In the genomic region with DNA sequence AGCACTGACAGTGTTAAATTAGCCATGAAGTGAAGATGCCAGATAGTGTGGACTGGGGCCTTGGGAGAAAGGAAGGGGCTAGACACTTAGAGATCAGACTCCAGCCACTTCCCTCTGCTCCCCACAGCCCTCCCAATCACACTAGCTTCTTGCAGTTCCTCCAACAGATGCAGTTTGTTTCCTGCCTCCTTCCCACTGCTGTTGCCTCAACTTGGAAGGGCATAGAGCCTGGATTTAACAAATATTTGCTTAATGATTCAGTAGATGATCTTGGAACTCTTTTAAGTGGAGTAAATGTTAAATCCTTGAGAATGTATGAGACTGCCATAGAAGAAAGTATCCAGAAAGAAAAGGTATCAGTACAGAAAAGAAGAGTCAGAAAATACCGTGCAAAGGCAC, we compare ENCODE assay signal across 8 cellular contexts. TPM values are rescaled to one million over a fixed set of nuclear protein-coding genes. Genes with fewer than 3 reads are reported as not detected.
A peak's percentile ranks its signal among the peaks of the same experiment; 100 is the strongest.
DNase-seq lines count a peak whose midpoint lies in the region; ATAC-seq and TF ChIP-seq lines count a peak whose summit lies in the region.

No MANE protein-coding gene starts in this region.

- H3K4me1 ChIP-seq in ACC112 (ENCODE audit: control insufficient read depth, insufficient read depth, low read length, unreplicated experiment) (peaks cover 37% of the 10 kb centered on the region), body of pancreas (peaks cover 36% of the 10 kb centered on the region), aorta (ENCODE audit: control insufficient read depth in 1 of 2, insufficient read depth in 2 of 2, low read length in 2 of 2) (no peaks in the 10 kb centered on the region)

- ATAC-seq in body of pancreas (no peak), aorta (ENCODE audit: low FRiP score) (peak; percentile 15)

- no peak for TF ChIP-seq POLR2A in body of pancreas (IDR thresholded peaks at IDR 0.05)

- H3K9me3 ChIP-seq in body of pancreas, result no peaks in the 10 kb centered on the region
- H3K9me3 ChIP-seq in aorta (ENCODE audit: control insufficient read depth, low read length), result no peaks in the 10 kb centered on the region

- H3K79me2 ChIP-seq in ACC112 (ENCODE audit: control insufficient read depth, insufficient read depth, low read length, unreplicated experiment), result peaks cover 36% of the 10 kb centered on the region

- H3K27me3 ChIP-seq in ACC112 (ENCODE audit: insufficient read depth, low read length) (no peaks in the 10 kb centered on the region), body of pancreas (no peaks in the 10 kb centered on the region), aorta (ENCODE audit: control insufficient read depth in 1 of 2, insufficient read depth in 2 of 2, low read length in 1 of 2) (no peaks in the 10 kb centered on the region)

- H3K4me3 ChIP-seq in ACC112 (ENCODE audit: low read depth, low read length) (peak overlapping the region; percentile 90), body of pancreas (no peak overlapping the region), aorta (ENCODE audit: low read length in 2 of 2) (peak overlapping the region; percentile 83 to 91)

- H3K36me3 ChIP-seq in ACC112 (ENCODE audit: insufficient read depth, low read length) (peaks cover 24% of the 10 kb centered on the region), body of pancreas (replicated peaks in 1 of 2; ENCODE audit: insufficient read depth in 1 of 2, low read depth in 2 of 2) (peaks cover 0 to 4% of the 10 kb centered on the region in 2 donors), aorta (ENCODE audit: control insufficient read depth in 1 of 2, insufficient read depth in 2 of 2, low read length in 1 of 2) (no peaks in the 10 kb centered on the region)

- H3K27ac ChIP-seq in ACC112 (ENCODE audit: low read depth, low read length) (peak overlapping the region; percentile 97), body of pancreas (peak overlapping the region; percentile 90 to 99 (median 96)), aorta (ENCODE audit: low read depth in 1 of 2, low read length in 2 of 2) (peak overlapping the region; percentile 83 to 97)

- peak overlapping the region; percentile 1 for H2AFZ ChIP-seq in ACC112 (ENCODE audit: low read length, unreplicated experiment)

- 7% methylated on average over 1 of the region's 1 CpG for whole genome bisulfite sequencing in body of pancreas, 2 donors
- WGBS in aorta, 2 donors, result 3 to 7% methylated on average over 1 of the region's 1 CpG

- no peak for TF ChIP-seq CTCF in body of pancreas (IDR thresholded peaks at IDR 0.05)

- intact Hi-C loops in body of pancreas (cut with DNase I), result loop anchor here (10.0 kb wide), 1 partner anchor 95 kb away; no protein-coding TSS in a partner anchor
- intact Hi-C loops in aorta (cut with DNase I), result loop anchor here (2.0 to 5.0 kb wide), 4 partner anchors 48 to 97 kb away; a partner anchor contains a TSS

- peak; percentile 46 for DNase-seq in HS-27A (ENCODE audit: low read depth)
- DNase-seq in body of pancreas, result peak; percentile 39 to 57 (median 50)
- peak; percentile 33 for DNase-seq in medulla oblongata (ENCODE audit: extremely low spot score)
- DNase-seq in aorta, result peak in 1 of 2 donors; percentile 54
- no peak for DNase-seq in DMS153 treated with DMSO at 0.1 percent for 48 hours (lab: John Stamatoyannopoulos, UW; ENCODE audit: unreplicated experiment)
- no peak for DNase-seq in NCI-H1092 (lab: John Stamatoyannopoulos, UW)
- DNase-seq in SKM-1 (lab: John Stamatoyannopoulos, UW; ENCODE audit: unreplicated experiment), result no peak

RNA-seq across cellular contexts. Expression of a gene that starts 1.5 kb away (rescaled TPM):
- total RNA-seq in body of pancreas (10 to 100 TPM; 45.4 to 88.3 TPM), aorta (100 to 1,000 TPM; 193 to 250 TPM)
- polyA plus RNA-seq in aorta, result 10 to 100 TPM; 73.1 to 78.6 TPM

RNA-seq across cellular contexts. Expression of a gene that starts 54.2 kb away (rescaled TPM):
- 100 to 1,000 TPM; 143 to 151 TPM for total RNA-seq in body of pancreas
- total RNA-seq in aorta, result 100 to 1,000 TPM; 167 to 197 TPM
- polyA plus RNA-seq in aorta, result 100 to 1,000 TPM in 1 of 2 donors, 10 to 100 TPM in 1; 89.3 to 361 TPM

Comparison
In these comparisons a context has a peak if more than half of its experiments do, and no peak if none do; other contexts are left out.
1. H3K4me3 ChIP-seq: peak in ACC112 (single experiment) and aorta (2 of 2); none in body of pancreas (0 of 2).
2. DNase-seq: peak in HS-27A (single experiment), body of pancreas (4 of 4) and medulla oblongata (single experiment); none in DMS153 treated with DMSO at 0.1 percent for 48 hours (single experiment), NCI-H1092 (single experiment) and SKM-1 (single experiment).
3. Peak in every context shown above with its lines, with median percentiles within 50 percentile points of each other: H3K27ac ChIP-seq.